19 cellular contexts compared by ENCODE assay signal in genomic region chr20:51127713-51128112, GRCh38.
A peak's percentile ranks its signal among the peaks of the same experiment; 100 is the strongest.
DNase-seq lines count a peak whose midpoint lies in the region; ATAC-seq and TF ChIP-seq lines count a peak whose summit lies in the region.
"Had no signal": no experiment of that assay in that cellular context is flagged by ENCODE, and none has a peak within 500 bp of the region (broad histone marks: within the 10 kb centered on the region; RNA-seq: fewer than 3 reads in every experiment).

No MANE protein-coding gene starts in this region.

- no peaks in the 10 kb centered on the region for H3K9me3 Mint-ChIP-seq in activated T-cell treated with anti-CD3 and anti-CD28 coated beads, Interleukin-2, amount 50 U/mL, for 24 hours
- no peaks in the 10 kb centered on the region for H3K9me3 Mint-ChIP-seq in activated T-cell treated with anti-CD3 and anti-CD28 coated beads, Interleukin-2, amount 50 U/mL, for 4 hours
- H3K9me3 Mint-ChIP-seq in H9: no peaks in the 10 kb centered on the region
- no peaks in the 10 kb centered on the region for H3K9me3 Mint-ChIP-seq in stimulated activated naive B cell treated with anti-CD40 and anti-IgM and Interleukin-4, amounts not matched to agents 10 μg/mL and 1 μg/mL and 100 μg/mL, for 72 hours
- H3K9me3 Mint-ChIP-seq: activated T-helper 2 cell treated with anti-CD3 and anti-CD28 coated beads, Interferon-gamma antibody, Interleukin-2, Interleukin-4, amounts not matched to agents 10 μg/mL and 5 μg/mL and 100 μg/mL, durations not matched to agents 14 hours and 24 hours and 36 hours; CD4-positive, alpha-beta T cell; dendritic cell treated with granulocyte-macrophage colony-stimulating factor and Interleukin-4, amounts not matched to agents 40 ng/mL and 50 ng/mL, for 4 days; immature natural killer cell had no signal

- ATAC-seq in activated T-cell treated with anti-CD3 and anti-CD28 coated beads, Interleukin-2, amount 50 U/mL, for 4 hours: no peak
- ATAC-seq in stimulated activated naive B cell treated with anti-CD40 and anti-IgM and Interleukin-4, amounts not matched to agents 10 μg/mL and 1 μg/mL and 100 μg/mL, for 72 hours (replicated peaks): peak; percentile 38 to 49
- no peak for ATAC-seq in GM18907 (IDR thresholded peaks at IDR 0.05; ENCODE audit: unreplicated experiment)
- ATAC-seq: HepG2, left ventricle myocardium superior had no signal

- H3K27me3 ChIP-seq in H9 (ENCODE audit: insufficient read depth, low read length): no peaks in the 10 kb centered on the region
- H3K27me3 ChIP-seq in uterus: no peaks in the 10 kb centered on the region

- H4K8ac ChIP-seq in H9 (replicated peaks; ENCODE audit: insufficient read length, low read depth, low read length): no peak overlapping the region

- H2AFZ ChIP-seq in H9 (ENCODE audit: low read length): no peak overlapping the region

- intact Hi-C loops in uterus (cut with DNase I; ENCODE audit: low total_unique reads): no loop called here

- no peak overlapping the region for H3K27ac ChIP-seq in H9 (ENCODE audit: insufficient read length, low read depth, low read length)
- peak overlapping the region; percentile 41 for H3K27ac ChIP-seq in epithelial cell of prostate
- no peak overlapping the region for H3K27ac ChIP-seq in uterus

- no peak overlapping the region for H3T11ph ChIP-seq in H9 (ENCODE audit: low read length)

- no peaks in the 10 kb centered on the region for H3K36me3 ChIP-seq in uterus
- H3K36me3 ChIP-seq: spleen had no signal

- no CpG with 5 or more reads among the region's 4 CpGs for WGBS in H9 (ENCODE audit: extremely low coverage, insufficient read length, low lambda C conversion rate)

- H3K9me3 ChIP-seq in H9 (ENCODE audit: control insufficient read depth, low read depth, low read length): no peaks in the 10 kb centered on the region
- no peaks in the 10 kb centered on the region for H3K9me3 ChIP-seq in uterus
- H3K9me3 ChIP-seq: spleen had no signal

- no peak overlapping the region for H2BK15ac ChIP-seq in H9 (ENCODE audit: low read depth, low read length)

- no peaks in the 10 kb centered on the region for H4K20me1 ChIP-seq in H9 (ENCODE audit: control insufficient read depth, insufficient read depth, insufficient read length)

- no peak overlapping the region for H2BK120ac ChIP-seq in H9 (ENCODE audit: low read depth, low read length, poor library complexity, severe bottlenecking)

- no peak overlapping the region for H2BK20ac ChIP-seq in H9 (ENCODE audit: low read depth, low read length, poor library complexity, severe bottlenecking)

- H3K79me1 ChIP-seq in H9 (ENCODE audit: insufficient read depth, low read depth, low read length, poor library complexity, severe bottlenecking): no peaks in the 10 kb centered on the region

- no peak overlapping the region for H3K4ac ChIP-seq in H9 (ENCODE audit: low read depth, low read length)

- TF ChIP-seq CTCF in H9 (conservative IDR thresholded peaks at IDR 0.05) (no peak), uterus (IDR thresholded peaks at IDR 0.05) (no peak)

- H3K23ac ChIP-seq in H9 (ENCODE audit: insufficient read length, low read depth, low read length): no peak overlapping the region

- H3K27ac Mint-ChIP-seq in activated T-cell treated with anti-CD3 and anti-CD28 coated beads, Interleukin-2, amount 50 U/mL, for 24 hours: peak overlapping the region; percentile 47
- H3K27ac Mint-ChIP-seq in H9: no peak overlapping the region
- peak overlapping the region; percentile 79 for H3K27ac Mint-ChIP-seq in stimulated activated naive B cell treated with anti-CD40 and anti-IgM and Interleukin-4, amounts not matched to agents 10 μg/mL and 1 μg/mL and 100 μg/mL, for 72 hours
- H3K27ac Mint-ChIP-seq: activated T-helper 2 cell treated with anti-CD3 and anti-CD28 coated beads, Interferon-gamma antibody, Interleukin-2, Interleukin-4, amounts not matched to agents 10 μg/mL and 5 μg/mL and 100 μg/mL, durations not matched to agents 14 hours and 24 hours and 36 hours; CD4-positive, alpha-beta T cell; dendritic cell treated with granulocyte-macrophage colony-stimulating factor and Interleukin-4, amounts not matched to agents 40 ng/mL and 50 ng/mL, for 4 days; immature natural killer cell had no signal

- no peak overlapping the region for H2BK5ac ChIP-seq in H9 (ENCODE audit: insufficient read length, low read length)

- H3K23me2 ChIP-seq in H9 (ENCODE audit: insufficient read length, low read depth, low read length, poor library complexity, severe bottlenecking): no peaks in the 10 kb centered on the region

- no peak overlapping the region for H4K91ac ChIP-seq in H9 (ENCODE audit: insufficient read length, low read depth, low read length)

- H3K4me3 ChIP-seq in uterus: no peak overlapping the region
- H3K4me3 ChIP-seq: GM12878, spleen had no signal

- H3K79me2 ChIP-seq in H9 (ENCODE audit: insufficient read depth, low read length): no peaks in the 10 kb centered on the region

- no peak overlapping the region for H3K4me2 ChIP-seq in H9 (ENCODE audit: insufficient read depth, insufficient read length, low read length)

- no peak overlapping the region for H3K14ac ChIP-seq in H9 (ENCODE audit: insufficient read depth, low read length)

- DNase-seq in activated T-cell treated with anti-CD3 and anti-CD28 coated beads, Interleukin-2, amount 50 U/mL, for 24 hours: no peak
- DNase-seq in activated T-cell treated with anti-CD3 and anti-CD28 coated beads, Interleukin-2, amount 50 U/mL, for 4 hours: no peak
- peak; percentile 4 for DNase-seq in H9
- DNase-seq in epithelial cell of prostate (ENCODE audit: low read depth, low spot score): no peak
- no peak for DNase-seq in stimulated activated naive B cell treated with anti-CD40 and anti-IgM and Interleukin-4, amounts not matched to agents 10 μg/mL and 1 μg/mL and 100 μg/mL, for 72 hours
- DNase-seq in uterus: no peak
- DNase-seq in GF-D8 (lab: John Stamatoyannopoulos, UW): no peak
- DNase-seq: CD4-positive, alpha-beta T cell; immature natural killer cell; left ventricle myocardium superior; NCI-H1436; NCI-H510A; occipital lobe; spleen had no signal

- TF ChIP-seq POLR2A in uterus (IDR thresholded peaks at IDR 0.05): no peak

- H4K5ac ChIP-seq in H9 (ENCODE audit: insufficient read length, low read depth, low read length): no peak overlapping the region

- peaks cover 24% of the 10 kb centered on the region for H3K27me3 Mint-ChIP-seq in activated T-cell treated with anti-CD3 and anti-CD28 coated beads, Interleukin-2, amount 50 U/mL, for 24 hours
- peaks cover 28% of the 10 kb centered on the region for H3K27me3 Mint-ChIP-seq in activated T-cell treated with anti-CD3 and anti-CD28 coated beads, Interleukin-2, amount 50 U/mL, for 4 hours (ENCODE audit: low read depth)
- peaks cover 4% of the 10 kb centered on the region; the same call in 1 of the 2 replicates for H3K27me3 Mint-ChIP-seq in H9 (ENCODE audit: low read depth)
- H3K27me3 Mint-ChIP-seq in stimulated activated naive B cell treated with anti-CD40 and anti-IgM and Interleukin-4, amounts not matched to agents 10 μg/mL and 1 μg/mL and 100 μg/mL, for 72 hours: peaks cover 5% of the 10 kb centered on the region in 2 donors

- H3K18ac ChIP-seq in H9 (ENCODE audit: insufficient read length, low read depth, low read length): no peak overlapping the region

- no peak overlapping the region for H2AK5ac ChIP-seq in H9 (ENCODE audit: insufficient read length, low read length)

- no peak overlapping the region for H3K4me3 Mint-ChIP-seq in activated T-cell treated with anti-CD3 and anti-CD28 coated beads, Interleukin-2, amount 50 U/mL, for 24 hours
- H3K4me3 Mint-ChIP-seq in activated T-cell treated with anti-CD3 and anti-CD28 coated beads, Interleukin-2, amount 50 U/mL, for 4 hours: no peak overlapping the region
- H3K4me3 Mint-ChIP-seq in H9: no peak overlapping the region
- H3K4me3 Mint-ChIP-seq in stimulated activated naive B cell treated with anti-CD40 and anti-IgM and Interleukin-4, amounts not matched to agents 10 μg/mL and 1 μg/mL and 100 μg/mL, for 72 hours: peak overlapping the region; percentile 0 to 41
- H3K4me3 Mint-ChIP-seq: CD4-positive, alpha-beta T cell; dendritic cell treated with granulocyte-macrophage colony-stimulating factor and Interleukin-4, amounts not matched to agents 40 ng/mL and 50 ng/mL, for 4 days; immature natural killer cell had no signal

- no peaks in the 10 kb centered on the region for H3K36me3 Mint-ChIP-seq in activated T-cell treated with anti-CD3 and anti-CD28 coated beads, Interleukin-2, amount 50 U/mL, for 24 hours (ENCODE audit: low read depth)
- H3K36me3 Mint-ChIP-seq in activated T-cell treated with anti-CD3 and anti-CD28 coated beads, Interleukin-2, amount 50 U/mL, for 4 hours (ENCODE audit: insufficient read depth): no peaks in the 10 kb centered on the region
- H3K36me3 Mint-ChIP-seq in H9 (ENCODE audit: insufficient read depth in 1 of 3, low read depth in 3 of 3): no peaks in the 10 kb centered on the region
- no peaks in the 10 kb centered on the region for H3K36me3 Mint-ChIP-seq in stimulated activated naive B cell treated with anti-CD40 and anti-IgM and Interleukin-4, amounts not matched to agents 10 μg/mL and 1 μg/mL and 100 μg/mL, for 72 hours
- H3K36me3 Mint-ChIP-seq: immature natural killer cell had no signal

- no peaks in the 10 kb centered on the region for H3K4me1 ChIP-seq in H9 (ENCODE audit: insufficient read depth, low read length)
- H3K4me1 ChIP-seq in uterus: no peaks in the 10 kb centered on the region

- no peak overlapping the region for H3K56ac ChIP-seq in H9 (ENCODE audit: insufficient read length, low read depth, low read length)

- H3K4me1 Mint-ChIP-seq in activated T-cell treated with anti-CD3 and anti-CD28 coated beads, Interleukin-2, amount 50 U/mL, for 24 hours (ENCODE audit: low read depth): peaks cover 23% of the 10 kb centered on the region
- peaks cover 12% of the 10 kb centered on the region for H3K4me1 Mint-ChIP-seq in activated T-cell treated with anti-CD3 and anti-CD28 coated beads, Interleukin-2, amount 50 U/mL, for 4 hours (ENCODE audit: low read depth)
- H3K4me1 Mint-ChIP-seq in H9: peaks cover 2 to 11% of the 10 kb centered on the region in 2 experiments
- H3K4me1 Mint-ChIP-seq in stimulated activated naive B cell treated with anti-CD40 and anti-IgM and Interleukin-4, amounts not matched to agents 10 μg/mL and 1 μg/mL and 100 μg/mL, for 72 hours: peaks cover 24 to 49% of the 10 kb centered on the region in 2 donors

- no peak overlapping the region for H2BK12ac ChIP-seq in H9 (ENCODE audit: insufficient read length, low read depth, low read length)

- H3K9ac ChIP-seq in H9 (ENCODE audit: extremely low read depth, insufficient read length, low read length): no peak overlapping the region

Comparison
In these comparisons a context has a peak if more than half of its experiments do, and no peak if none do; other contexts are left out.
1. H3K27ac Mint-ChIP-seq: peak in activated T-cell treated with anti-CD3 and anti-CD28 coated beads, Interleukin-2, amount 50 U/mL, for 24 hours (single experiment) and stimulated activated naive B cell treated with anti-CD40 and anti-IgM and Interleukin-4, amounts not matched to agents 10 μg/mL and 1 μg/mL and 100 μg/mL, for 72 hours (single experiment); none in H9 (0 of 3).
2. H3K4me3 Mint-ChIP-seq: peak in stimulated activated naive B cell treated with anti-CD40 and anti-IgM and Interleukin-4, amounts not matched to agents 10 μg/mL and 1 μg/mL and 100 μg/mL, for 72 hours (2 of 2); none in activated T-cell treated with anti-CD3 and anti-CD28 coated beads, Interleukin-2, amount 50 U/mL, for 24 hours (single experiment), activated T-cell treated with anti-CD3 and anti-CD28 coated beads, Interleukin-2, amount 50 U/mL, for 4 hours (single experiment) and H9 (0 of 2).
3. ATAC-seq: peak in stimulated activated naive B cell treated with anti-CD40 and anti-IgM and Interleukin-4, amounts not matched to agents 10 μg/mL and 1 μg/mL and 100 μg/mL, for 72 hours (2 of 2); none in activated T-cell treated with anti-CD3 and anti-CD28 coated beads, Interleukin-2, amount 50 U/mL, for 4 hours (0 of 2) and GM18907 (single experiment).